In genomic region chr9:114417511-114417910, GRCh38 we compare ENCODE assay signal across 15 cellular contexts. TPM values are rescaled to one million over a fixed set of nuclear protein-coding genes. Genes with fewer than 3 reads are reported as not detected.
DNase-seq lines count a peak whose midpoint lies in the region; ATAC-seq, FAIRE-seq and TF ChIP-seq lines count a peak whose summit lies in the region.
"Had no signal": no experiment of that assay in that cellular context is flagged by ENCODE, and none has a peak within 500 bp of the region (broad histone marks: within the 10 kb centered on the region; RNA-seq: fewer than 3 reads in every experiment).

No MANE protein-coding gene starts in this region.

- H3K4me1 Mint-ChIP-seq in activated CD8-positive, alpha-beta memory T cell treated with anti-CD3 and anti-CD28 coated beads, Interleukin-2, amount 10 ng/mL, durations not matched to agents 7 days and 5 days: peaks cover 24% of the 10 kb centered on the region
- H3K4me1 Mint-ChIP-seq in endodermal cell: peaks cover 15% of the 10 kb centered on the region

- DNase-seq in activated CD8-positive, alpha-beta memory T cell treated with anti-CD3 and anti-CD28 coated beads, Interleukin-2, amount 10 ng/mL, durations not matched to agents 7 days and 5 days: no peak
- no peak for DNase-seq in activated CD8-positive, alpha-beta memory T cell treated with anti-CD3 and anti-CD28 coated beads, Interleukin-2, amount 50 U/mL, for 4 hours
- DNase-seq in RKO (ENCODE audit: low spot score) (peak; percentile 60), endodermal cell (no peak), stromal cell of bone marrow (ENCODE audit: low read depth) (peak; percentile 36), GM12892 (ENCODE audit: insufficient read length) (no peak), HuH-7 (ENCODE audit: low spot score) (no peak), NCI-H526 (lab: John Stamatoyannopoulos, UW) (no peak)
- DNase-seq: activated CD4-positive, alpha-beta T cell treated with anti-CD3 and anti-CD28 coated beads for 4 hours; MM.1S; nucleus accumbens; T-cell; upper lobe of left lung had no signal

- H3K9me3 Mint-ChIP-seq in activated CD8-positive, alpha-beta memory T cell treated with anti-CD3 and anti-CD28 coated beads, Interleukin-2, amount 10 ng/mL, durations not matched to agents 7 days and 5 days (ENCODE audit: low read depth): no peaks in the 10 kb centered on the region
- no peaks in the 10 kb centered on the region for H3K9me3 Mint-ChIP-seq in endodermal cell
- H3K9me3 Mint-ChIP-seq: T-cell had no signal

- no peak overlapping the region for H3K9ac ChIP-seq in endodermal cell (ENCODE audit: extremely low read depth, low read length, poor library complexity, severe bottlenecking)

- no peaks in the 10 kb centered on the region for H3K36me3 ChIP-seq in endodermal cell (ENCODE audit: control insufficient read depth, insufficient read depth, low read length)
- H3K36me3 ChIP-seq: upper lobe of left lung had no signal

- H3K27me3 Mint-ChIP-seq in activated CD8-positive, alpha-beta memory T cell treated with anti-CD3 and anti-CD28 coated beads, Interleukin-2, amount 10 ng/mL, durations not matched to agents 7 days and 5 days: no peaks in the 10 kb centered on the region
- H3K27me3 Mint-ChIP-seq in endodermal cell (ENCODE audit: insufficient read depth): no peaks in the 10 kb centered on the region
- H3K27me3 Mint-ChIP-seq: T-cell had no signal

- no peak for TF ChIP-seq CTCF in endodermal cell (conservative IDR thresholded peaks at IDR 0.05)

- H3K36me3 Mint-ChIP-seq in activated CD8-positive, alpha-beta memory T cell treated with anti-CD3 and anti-CD28 coated beads, Interleukin-2, amount 10 ng/mL, durations not matched to agents 7 days and 5 days: no peaks in the 10 kb centered on the region
- no peaks in the 10 kb centered on the region for H3K36me3 Mint-ChIP-seq in endodermal cell (ENCODE audit: low read depth)
- H3K36me3 Mint-ChIP-seq: T-cell had no signal

- peaks cover 2% of the 10 kb centered on the region for H3K4me1 ChIP-seq in endodermal cell (ENCODE audit: control insufficient read depth, insufficient read depth, low read length)
- H3K4me1 ChIP-seq: upper lobe of left lung had no signal

- no peak overlapping the region for H3K4me3 Mint-ChIP-seq in activated CD8-positive, alpha-beta memory T cell treated with anti-CD3 and anti-CD28 coated beads, Interleukin-2, amount 10 ng/mL, durations not matched to agents 7 days and 5 days
- no peak overlapping the region for H3K4me3 Mint-ChIP-seq in endodermal cell

- TF ChIP-seq POLR2A in GM12892 (IDR thresholded peaks at IDR 0.05; ENCODE audit: low read depth, low read length): no peak

- CTCF ChIA-PET in activated CD8-positive, alpha-beta memory T cell treated with anti-CD3 and anti-CD28 coated beads, Interleukin-2, amount 10 ng/mL, durations not matched to agents 7 days and 5 days (lab: Charles Lee): interaction anchor here (0.9 to 3.1 kb wide), 7 partner anchors 9 to 236 kb away, joined by 3 to 18 read pairs (median 4); partner anchors contain the start of gene ATP6V1G1

- H3K9me3 ChIP-seq in endodermal cell (ENCODE audit: control insufficient read depth, low read length): no peaks in the 10 kb centered on the region
- H3K9me3 ChIP-seq: upper lobe of left lung had no signal

- no peak for ATAC-seq in activated CD8-positive, alpha-beta memory T cell treated with anti-CD3 and anti-CD28 coated beads, Interleukin-2, amount 10 ng/mL, durations not matched to agents 7 days and 5 days

- H3K27ac ChIP-seq in endodermal cell (ENCODE audit: low read depth, low read length): peak overlapping the region; percentile 60
- H3K27ac ChIP-seq: upper lobe of left lung had no signal

- 86 to 100% methylated on average over 1 to 3 of the region's 3 CpGs for WGBS in endodermal cell (ENCODE audit: insufficient coverage in 1 of 2, insufficient read length in 1 of 2), 2 experiments

- no peaks in the 10 kb centered on the region for H3K27me3 ChIP-seq in endodermal cell (ENCODE audit: control insufficient read depth, insufficient read depth, low read length, poor library complexity, severe bottlenecking)
- H3K27me3 ChIP-seq: upper lobe of left lung had no signal

- peak overlapping the region; percentile 56 for H3K27ac Mint-ChIP-seq in activated CD8-positive, alpha-beta memory T cell treated with anti-CD3 and anti-CD28 coated beads, Interleukin-2, amount 10 ng/mL, durations not matched to agents 7 days and 5 days
- H3K27ac Mint-ChIP-seq in endodermal cell: no peak overlapping the region
- H3K27ac Mint-ChIP-seq: T-cell had no signal

- no peak for FAIRE-seq in GM12892 (lab: Jason Lieb, UNC)
- FAIRE-seq: endometrium, GM12891 had no signal

- H3K4me3 ChIP-seq in endodermal cell (ENCODE audit: low read length): no peak overlapping the region
- H3K4me3 ChIP-seq: upper lobe of left lung had no signal

RNA-seq across cellular contexts. Expression of gene AKNA, which starts 29.7 kb away (rescaled TPM):
- total RNA-seq in activated CD8-positive, alpha-beta memory T cell treated with anti-CD3 and anti-CD28 coated beads, Interleukin-2, amount 10 ng/mL, durations not matched to agents 7 days and 5 days: 100 to 1,000 TPM; 432 to 500 TPM
- 10 to 100 TPM; 12.2 to 15.4 TPM for total RNA-seq in endodermal cell
- polyA plus RNA-seq in endodermal cell (2013, experiment 1 of 2): 16.6 TPM
- 16.2 TPM for polyA plus RNA-seq in endodermal cell (2013, experiment 2 of 2)
- 28.3 TPM for polyA plus RNA-seq in GM12892 (2012; ENCODE audit: missing spikeins)

Comparison
In these comparisons a context has a peak if more than half of its experiments do, and no peak if none do; other contexts are left out.
1. DNase-seq: peak in RKO (single experiment) and stromal cell of bone marrow (single experiment); none in activated CD8-positive, alpha-beta memory T cell treated with anti-CD3 and anti-CD28 coated beads, Interleukin-2, amount 10 ng/mL, durations not matched to agents 7 days and 5 days (single experiment), activated CD8-positive, alpha-beta memory T cell treated with anti-CD3 and anti-CD28 coated beads, Interleukin-2, amount 50 U/mL, for 4 hours (single experiment), endodermal cell (single experiment), GM12892 (single experiment), HuH-7 (single experiment) and NCI-H526 (0 of 2).
2. RNA of gene AKNA, which starts 29.7 kb away (total RNA-seq): 432 to 500 TPM in activated CD8-positive, alpha-beta memory T cell treated with anti-CD3 and anti-CD28 coated beads, Interleukin-2, amount 10 ng/mL, durations not matched to agents 7 days and 5 days; 12.2 to 15.4 TPM in endodermal cell; every median in the first group is over 10 times any median in the second.